In the genomic region with DNA sequence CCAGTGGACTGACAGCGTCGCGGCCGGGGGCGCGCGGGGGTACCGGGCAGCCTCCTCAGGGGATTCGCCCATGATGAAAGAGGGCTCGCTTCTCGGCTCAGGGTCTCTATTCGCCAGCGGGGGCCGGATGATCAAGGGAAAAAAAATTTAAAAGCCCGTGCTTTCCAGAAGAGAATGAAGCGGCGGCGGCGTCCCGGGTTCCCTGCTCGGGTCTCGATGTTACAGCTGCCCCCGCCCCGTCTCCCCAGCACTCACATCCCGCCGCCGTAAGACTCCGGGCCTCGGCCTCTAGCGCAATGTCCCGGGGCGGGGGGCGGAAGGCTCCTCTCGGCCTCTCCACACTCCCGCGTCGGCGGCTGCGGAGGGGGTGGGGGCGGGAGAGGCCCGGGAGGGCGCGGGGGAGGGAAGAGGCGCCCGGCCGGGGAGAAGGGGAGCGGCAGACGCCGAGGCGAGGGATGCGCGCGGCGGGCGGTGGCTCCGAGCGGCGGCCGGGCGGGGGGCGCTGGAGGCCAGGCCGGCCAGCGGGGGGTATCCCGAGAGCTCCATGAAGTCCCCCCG, we compare ENCODE assay signal across 8 cellular contexts. TPM values are rescaled to one million over a fixed set of nuclear protein-coding genes. Genes with fewer than 3 reads are reported as not detected.
DNase-seq lines count a peak whose midpoint lies in the region; ATAC-seq, FAIRE-seq and TF ChIP-seq lines count a peak whose summit lies in the region.

No MANE protein-coding gene starts in this region.

- no peaks in the 10 kb centered on the region for H3K4me1 Mint-ChIP-seq in activated naive CD4-positive, alpha-beta T cell treated with anti-CD3 and anti-CD28 coated beads for 36 hours (ENCODE audit: low read depth)

- peak overlapping the region; percentile 56 for H3K4me3 Mint-ChIP-seq in activated naive CD4-positive, alpha-beta T cell treated with anti-CD3 and anti-CD28 coated beads for 36 hours

- H3K9me3 ChIP-seq in HUES64 (ENCODE audit: insufficient read depth, low read depth, low read length) (no peaks in the 10 kb centered on the region), hepatocyte (ENCODE audit: low read depth) (no peaks in the 10 kb centered on the region)

- no peaks in the 10 kb centered on the region for H3K36me3 ChIP-seq in HUES64 (ENCODE audit: insufficient read depth, low read length)
- no peaks in the 10 kb centered on the region for H3K36me3 ChIP-seq in hepatocyte (replicated peaks; ENCODE audit: insufficient read depth, low read depth)

- TF ChIP-seq CTCF in hepatocyte (IDR thresholded peaks at IDR 0.05; ENCODE audit: poor library complexity): no peak
- no peak for TF ChIP-seq CTCF in D721Med (IDR thresholded peaks at IDR 0.05; ENCODE audit: insufficient read depth, missing control alignments)

- H3K4me1 ChIP-seq in HUES64 (ENCODE audit: insufficient read depth, low read length): peaks cover 22% of the 10 kb centered on the region
- H3K4me1 ChIP-seq in hepatocyte (ENCODE audit: insufficient read depth): peaks cover 30% of the 10 kb centered on the region

- under 1% methylated on average over 63 of the region's 65 CpGs for WGBS in HUES64
- under 1% methylated on average over 22 of the region's 65 CpGs for WGBS in hepatocyte (ENCODE audit: low lambda C conversion rate, missing lambda C conversion rate)

- H3K27ac Mint-ChIP-seq in activated naive CD4-positive, alpha-beta T cell treated with anti-CD3 and anti-CD28 coated beads for 36 hours: no peak overlapping the region

- H3K79me2 ChIP-seq in hepatocyte: peaks cover 22% of the 10 kb centered on the region

- peaks cover 38% of the 10 kb centered on the region for H3K27me3 Mint-ChIP-seq in activated naive CD4-positive, alpha-beta T cell treated with anti-CD3 and anti-CD28 coated beads for 36 hours (ENCODE audit: low read depth)

- H3K27me3 ChIP-seq in HUES64 (ENCODE audit: insufficient read depth, low read length) (peaks cover 94% of the 10 kb centered on the region), hepatocyte (peaks cover 36% of the 10 kb centered on the region)

- H3K9me3 Mint-ChIP-seq in activated naive CD4-positive, alpha-beta T cell treated with anti-CD3 and anti-CD28 coated beads for 36 hours: no peaks in the 10 kb centered on the region

- no peak for FAIRE-seq in D721Med (lab: Jason Lieb, UNC)

- no peaks in the 10 kb centered on the region for H3K9me2 ChIP-seq in hepatocyte (replicated peaks; ENCODE audit: insufficient read depth)

- intact Hi-C loops in activated naive CD4-positive, alpha-beta T cell treated with anti-CD3 and anti-CD28 coated beads for 36 hours (cut with micrococcal nuclease): no loop called here

- H3K4me3 ChIP-seq in HUES64 (ENCODE audit: low read length) (peak overlapping the region; percentile 70), hepatocyte (peak overlapping the region; percentile 77), skin epidermis (peak overlapping the region; percentile 35 to 48 (median 43))

- ATAC-seq in GM21737 (IDR thresholded peaks at IDR 0.05; ENCODE audit: unreplicated experiment) (no peak), GM18868 (IDR thresholded peaks at IDR 0.05; ENCODE audit: unreplicated experiment) (no peak), GM18511 (IDR thresholded peaks at IDR 0.05; ENCODE audit: unreplicated experiment) (no peak)

- peak overlapping the region; percentile 39 for H2AFZ ChIP-seq in hepatocyte

- no peaks in the 10 kb centered on the region for H3K36me3 Mint-ChIP-seq in activated naive CD4-positive, alpha-beta T cell treated with anti-CD3 and anti-CD28 coated beads for 36 hours (ENCODE audit: low read depth)

- H3K9ac ChIP-seq in HUES64 (ENCODE audit: low read depth, low read length): no peak overlapping the region

- peak overlapping the region; percentile 98 for H3K4me2 ChIP-seq in hepatocyte

- H3K27ac ChIP-seq in HUES64 (ENCODE audit: low read depth, low read length): no peak overlapping the region
- peak overlapping the region; percentile 87 for H3K27ac ChIP-seq in hepatocyte
- peak overlapping the region in 20 of 21 experiments; percentile 35 to 87 (median 70) for H3K27ac ChIP-seq in skin epidermis

- H4K20me1 ChIP-seq in hepatocyte (ENCODE audit: insufficient read depth, poor library complexity, severe bottlenecking): no peaks in the 10 kb centered on the region

- CTCF ChIA-PET in activated naive CD4-positive, alpha-beta T cell treated with anti-CD3 and anti-CD28 coated beads for 36 hours (lab: Charles Lee): interaction anchor here (0.9 kb wide), 1 partner anchor 28 kb away, joined by 3 read pairs; no protein-coding TSS in a partner anchor

- DNase-seq in activated naive CD4-positive, alpha-beta T cell treated with anti-CD3 and anti-CD28 coated beads for 36 hours: peak; percentile 27
- DNase-seq in hepatocyte (ENCODE audit: low spot score): peak; percentile 76
- DNase-seq in D721Med (ENCODE audit: insufficient read length, low spot score): no peak

RNA-seq across cellular contexts. Expression of a gene that starts 4.4 kb away (rescaled TPM):
- polyA plus RNA-seq in HUES64 (2013, experiment 1 of 2): 2.1 TPM
- 1.5 TPM for polyA plus RNA-seq in HUES64 (2013, experiment 2 of 2)
- total RNA-seq in activated naive CD4-positive, alpha-beta T cell treated with anti-CD3 and anti-CD28 coated beads for 36 hours: not detected
- 13.9 and 14.5 TPM in 2 replicates for total RNA-seq in hepatocyte
- polyA plus RNA-seq in hepatocyte: 29.4 and 31.0 TPM in 2 replicates

RNA-seq across cellular contexts. Expression of a gene that starts 18.7 kb away (rescaled TPM):
- polyA plus RNA-seq in HUES64 (2013, experiment 1 of 2): 0.25 TPM
- polyA plus RNA-seq in HUES64 (2013, experiment 2 of 2): 0.44 TPM
- total RNA-seq in activated naive CD4-positive, alpha-beta T cell treated with anti-CD3 and anti-CD28 coated beads for 36 hours: not detected
- total RNA-seq in hepatocyte: 5.8 and 9.5 TPM in 2 replicates
- 7.4 and 9.7 TPM in 2 replicates for polyA plus RNA-seq in hepatocyte

Comparison
In these comparisons a context has a peak if more than half of its experiments do, and no peak if none do; other contexts are left out.
1. RNA of a gene that starts 4.4 kb away (total RNA-seq): 13.9 to 14.5 TPM in hepatocyte; not detected in activated naive CD4-positive, alpha-beta T cell treated with anti-CD3 and anti-CD28 coated beads for 36 hours; every median in the first group is over 10 times any median in the second.
2. Peak in every context shown above with its lines, with median percentiles within 50 percentile points of each other: H3K4me3 ChIP-seq.